26 cellular contexts compared by ENCODE assay signal in the genomic region with DNA sequence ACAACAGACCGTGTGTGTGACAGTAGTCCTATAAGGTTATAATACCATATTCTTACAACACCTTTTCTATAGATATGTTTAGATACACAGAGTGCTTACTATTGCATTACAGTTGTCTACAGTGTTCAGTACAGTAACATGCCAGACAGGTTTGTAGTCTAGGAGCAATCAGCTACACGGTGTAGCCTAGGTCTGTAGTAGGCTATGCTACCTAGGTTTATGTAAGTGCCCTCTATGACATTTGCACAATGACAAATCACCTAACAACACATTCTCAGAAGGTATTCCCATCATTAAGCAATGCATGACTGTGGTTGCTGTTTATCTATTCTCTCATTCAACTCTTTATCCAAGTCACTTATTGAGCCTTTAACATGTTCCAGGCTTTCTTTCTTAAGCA. TPM values are rescaled to one million over a fixed set of nuclear protein-coding genes. Genes with fewer than 3 reads are reported as not detected.
DNase-seq lines count a peak whose midpoint lies in the region; ATAC-seq and TF ChIP-seq lines count a peak whose summit lies in the region.
"Had no signal": no experiment of that assay in that cellular context is flagged by ENCODE, and none has a peak within 500 bp of the region (broad histone marks: within the 10 kb centered on the region; RNA-seq: fewer than 3 reads in every experiment).

No MANE protein-coding gene starts in this region.

- H3K27me3 Mint-ChIP-seq in mesothelial cell of epicardium (ENCODE audit: low read depth) (no peaks in the 10 kb centered on the region), type B pancreatic cell (peaks cover 5% of the 10 kb centered on the region)
- H3K27me3 Mint-ChIP-seq in activated CD8-positive, alpha-beta T cell treated with anti-CD3 and anti-CD28 coated beads, Interleukin-2, amount 10 ng/mL, durations not matched to agents 7 days and 5 days (ENCODE audit: low read depth) = peaks cover 47% of the 10 kb centered on the region

- DNase-seq in NCI-H510A treated with DMSO at 0.1 percent for 48 hours (lab: John Stamatoyannopoulos, UW) (peak; percentile 33), NCI-H510A (lab: John Stamatoyannopoulos, UW) (no peak), epithelial cell of esophagus (ENCODE audit: low read depth) (peak; percentile 66), mesothelial cell of epicardium (ENCODE audit: low spot score in 2 of 2, unreplicated experiment in 2 of 2) (no peak), type B pancreatic cell (ENCODE audit: extremely low spot score, unreplicated experiment) (no peak), NCI-H69 (lab: John Stamatoyannopoulos, UW) (no peak)
- no peak for DNase-seq in activated CD8-positive, alpha-beta T cell treated with anti-CD3 and anti-CD28 coated beads, Interleukin-2, amount 10 ng/mL, durations not matched to agents 7 days and 5 days
- DNase-seq: 8988T; ACHN; CD4-positive, alpha-beta memory T cell; COR-L47; DMS 273 treated with DMSO at 0.1 percent for 48 hours; DND-41; KBM-7; MV-4-11; NCI-H1105 treated with DMSO at 0.1 percent for 48 hours; NCI-H146; NCI-H1930; NCI-H2227 treated with DMSO at 0.1 percent for 48 hours; NCI-H774; NK-92 treated with Interleukin-12 subunit alpha and Interleukin-12 subunit beta, amount 100 ng/mL, for 24 hours; Right ventricle myocardium superior; RPMI8226 had no signal

- H3K36me3 Mint-ChIP-seq in mesothelial cell of epicardium (no peaks in the 10 kb centered on the region), type B pancreatic cell (no peaks in the 10 kb centered on the region)
- no peaks in the 10 kb centered on the region for H3K36me3 Mint-ChIP-seq in activated CD8-positive, alpha-beta T cell treated with anti-CD3 and anti-CD28 coated beads, Interleukin-2, amount 10 ng/mL, durations not matched to agents 7 days and 5 days (ENCODE audit: low read depth)
- H3K36me3 Mint-ChIP-seq: CD4-positive, alpha-beta memory T cell had no signal

- no peak for ATAC-seq in activated CD8-positive, alpha-beta T cell treated with anti-CD3 and anti-CD28 coated beads, Interleukin-2, amount 10 ng/mL, durations not matched to agents 7 days and 5 days
- no peak for ATAC-seq in HG03025 (IDR thresholded peaks at IDR 0.05; ENCODE audit: low FRiP score, unreplicated experiment)

- H3K27ac Mint-ChIP-seq in mesothelial cell of epicardium (no peak overlapping the region), type B pancreatic cell (peak overlapping the region; percentile 52)
- H3K27ac Mint-ChIP-seq in activated CD8-positive, alpha-beta T cell treated with anti-CD3 and anti-CD28 coated beads, Interleukin-2, amount 10 ng/mL, durations not matched to agents 7 days and 5 days = no peak overlapping the region
- H3K27ac Mint-ChIP-seq: CD4-positive, alpha-beta memory T cell had no signal

- CTCF ChIA-PET in activated CD8-positive, alpha-beta T cell treated with anti-CD3 and anti-CD28 coated beads, Interleukin-2, amount 10 ng/mL, durations not matched to agents 7 days and 5 days (lab: Charles Lee) = no interaction called here

- POLR2A ChIA-PET in activated CD8-positive, alpha-beta T cell treated with anti-CD3 and anti-CD28 coated beads, Interleukin-2, amount 10 ng/mL, durations not matched to agents 7 days and 5 days (lab: Charles Lee) = no interaction called here

- no peak overlapping the region for H3K4me3 ChIP-seq in epithelial cell of esophagus (ENCODE audit: low read length)
- H3K4me3 ChIP-seq: BLaER1 treated with 17β-estradiol and CSF1 and Interleukin-3, amounts not matched to agents 10 nM and 100 nM; SJSA1 had no signal

- no peaks in the 10 kb centered on the region for H3K9me3 Mint-ChIP-seq in mesothelial cell of epicardium
- peaks cover 4% of the 10 kb centered on the region for H3K9me3 Mint-ChIP-seq in type B pancreatic cell
- H3K9me3 Mint-ChIP-seq in activated CD8-positive, alpha-beta T cell treated with anti-CD3 and anti-CD28 coated beads, Interleukin-2, amount 10 ng/mL, durations not matched to agents 7 days and 5 days (ENCODE audit: insufficient read depth) = no peaks in the 10 kb centered on the region

- H3K4me3 Mint-ChIP-seq in mesothelial cell of epicardium = peak overlapping the region; percentile 27
- H3K4me3 Mint-ChIP-seq in type B pancreatic cell = peak overlapping the region; percentile 80
- H3K4me3 Mint-ChIP-seq in activated CD8-positive, alpha-beta T cell treated with anti-CD3 and anti-CD28 coated beads, Interleukin-2, amount 10 ng/mL, durations not matched to agents 7 days and 5 days = no peak overlapping the region

- peaks cover 20% of the 10 kb centered on the region for H3K4me1 Mint-ChIP-seq in mesothelial cell of epicardium
- peaks cover 21% of the 10 kb centered on the region for H3K4me1 Mint-ChIP-seq in type B pancreatic cell (ENCODE audit: unreplicated experiment)
- peaks cover 8% of the 10 kb centered on the region for H3K4me1 Mint-ChIP-seq in activated CD8-positive, alpha-beta T cell treated with anti-CD3 and anti-CD28 coated beads, Interleukin-2, amount 10 ng/mL, durations not matched to agents 7 days and 5 days (ENCODE audit: low read depth)

- TF ChIP-seq CTCF in epithelial cell of esophagus (IDR thresholded peaks at IDR 0.05; ENCODE audit: insufficient read depth, low read depth, low read length, missing control alignments) (no peak), mesothelial cell of epicardium (IDR thresholded peaks at IDR 0.05; ENCODE audit: unreplicated experiment) (no peak), type B pancreatic cell (conservative IDR thresholded peaks at IDR 0.05) (no peak)

RNA-seq across cellular contexts. Expression of gene WLS, which starts 1.8 kb away (rescaled TPM):
- total RNA-seq in mesothelial cell of epicardium (203 to 225 TPM (median 217 TPM) in 3 replicates), type B pancreatic cell (ENCODE audit: low replicate concordance) (89.1 and 306 TPM in 2 replicates)
- not detected for total RNA-seq in activated CD8-positive, alpha-beta T cell treated with anti-CD3 and anti-CD28 coated beads, Interleukin-2, amount 10 ng/mL, durations not matched to agents 7 days and 5 days
- total RNA-seq: CD4-positive, alpha-beta memory T cell had no signal

Comparison
In these comparisons a context has a peak if more than half of its experiments do, and no peak if none do; other contexts are left out.
1. DNase-seq: peak in NCI-H510A treated with DMSO at 0.1 percent for 48 hours (single experiment) and epithelial cell of esophagus (single experiment); none in NCI-H510A (single experiment), mesothelial cell of epicardium (0 of 2), type B pancreatic cell (single experiment), activated CD8-positive, alpha-beta T cell treated with anti-CD3 and anti-CD28 coated beads, Interleukin-2, amount 10 ng/mL, durations not matched to agents 7 days and 5 days (single experiment) and NCI-H69 (single experiment).
2. RNA of gene WLS, which starts 1.8 kb away (total RNA-seq): 89.1 to 306 TPM in type B pancreatic cell and 203 to 225 TPM in mesothelial cell of epicardium; not detected in activated CD8-positive, alpha-beta T cell treated with anti-CD3 and anti-CD28 coated beads, Interleukin-2, amount 10 ng/mL, durations not matched to agents 7 days and 5 days; every median in the first group is over 10 times any median in the second.